14 cellular contexts compared by ENCODE assay signal in the genomic region with DNA sequence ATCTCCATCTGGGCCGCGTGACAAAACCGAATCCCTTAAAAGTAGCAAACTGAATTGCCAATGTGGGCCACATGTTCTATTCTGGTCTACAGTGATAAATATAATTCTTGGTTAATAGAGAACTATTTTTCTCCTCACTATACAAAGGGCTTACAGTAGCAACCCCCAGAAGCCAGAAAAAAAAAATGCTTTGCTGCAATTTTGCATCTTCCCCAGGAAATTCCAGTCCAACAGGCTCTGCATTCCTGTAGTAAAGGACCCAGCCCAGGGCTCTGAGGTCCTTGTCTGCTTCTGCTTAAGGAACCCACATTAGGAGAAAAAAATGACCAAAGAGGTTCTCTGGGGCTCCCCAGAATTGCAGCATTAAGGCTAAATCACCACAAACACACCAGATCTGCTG.
"Had no signal": no experiment of that assay in that cellular context is flagged by ENCODE, and none has a peak within 500 bp of the region (broad histone marks: within the 10 kb centered on the region; RNA-seq: fewer than 3 reads in every experiment).

No MANE protein-coding gene starts in this region.

- H3K4me3 ChIP-seq: prostate gland, right atrium auricular region, suprapubic skin had no signal

- H3K27ac ChIP-seq: prostate gland, right atrium auricular region, suprapubic skin had no signal

- DNase-seq: activated CD4-positive, alpha-beta T cell treated with anti-CD3 and anti-CD28 coated beads, Interleukin-2, amount 10 ng/mL, durations not matched to agents 24 days and 14 days; activated CD8-positive, alpha-beta memory T cell treated with anti-CD3 and anti-CD28 coated beads, Interleukin-2, amount 50 U/mL, for 4 hours; activated CD8-positive, alpha-beta T cell treated with anti-CD3 and anti-CD28 coated beads, Interleukin-2, amount 10 ng/mL, durations not matched to agents 7 days and 5 days; activated naive CD4-positive, alpha-beta T cell treated with anti-CD3 and anti-CD28 coated beads for 36 hours; activated T-cell treated with anti-CD3 and anti-CD28 coated beads, Interleukin-2, amount 50 U/mL, for 4 hours; cerebellar nuclear complex; effector CD4-positive, alpha-beta T cell; left ventricle myocardium superior; naive B cell; stimulated activated CD4-positive, alpha-beta T cell treated with anti-CD3 and anti-CD28 coated beads, Interleukin-2, amount 100 ng/mL, for 24 hours; stimulated activated naive CD8-positive, alpha-beta T cell treated with anti-CD3 and anti-CD28 coated beads, Interleukin-15, Interleukin-2, amounts not matched to agents 100 U/mL and 50 U/mL, for 24 hours had no signal

- ATAC-seq: activated CD8-positive, alpha-beta T cell treated with anti-CD3 and anti-CD28 coated beads, Interleukin-2, amount 10 ng/mL, durations not matched to agents 7 days and 5 days; activated T-cell treated with anti-CD3 and anti-CD28 coated beads, Interleukin-2, amount 50 U/mL, for 4 hours; left ventricle myocardium superior; stimulated activated naive CD8-positive, alpha-beta T cell treated with anti-CD3 and anti-CD28 coated beads, Interleukin-15, Interleukin-2, amounts not matched to agents 100 U/mL and 50 U/mL, for 24 hours had no signal
